In the genomic region with DNA sequence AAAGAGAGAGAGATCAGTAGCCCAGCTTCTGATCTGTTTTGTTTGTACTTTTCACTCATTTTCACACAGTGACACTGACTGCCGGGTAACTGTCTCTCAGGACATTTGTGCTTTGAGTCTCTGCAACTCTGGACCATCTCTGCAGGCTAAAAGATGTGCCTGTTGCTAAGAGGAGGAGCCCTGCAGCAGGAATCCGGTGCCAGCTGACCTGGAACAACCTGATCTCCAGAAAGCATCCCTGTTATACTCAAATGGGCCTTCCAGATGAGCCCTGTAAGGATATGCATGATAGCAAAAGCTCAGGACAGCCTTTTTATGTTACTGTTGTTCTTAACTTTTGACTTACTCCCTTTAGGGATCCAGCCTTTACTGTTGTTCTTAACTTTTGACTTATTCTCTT, we compare ENCODE assay signal across 25 cellular contexts.
"Had no signal": no experiment of that assay in that cellular context is flagged by ENCODE, and none has a peak within 500 bp of the region (broad histone marks: within the 10 kb centered on the region; RNA-seq: fewer than 3 reads in every experiment).

No MANE protein-coding gene starts in this region.

- ATAC-seq: lower lobe of right lung; naive thymus-derived CD8-positive, alpha-beta T cell; right lobe of liver; stimulated activated memory B cell treated with anti-CD40 and anti-IgM and Interleukin-4, amounts not matched to agents 10 μg/mL and 1 μg/mL and 100 μg/mL, for 72 hours; stimulated activated naive CD8-positive, alpha-beta T cell treated with anti-CD3 and anti-CD28 coated beads, Interleukin-15, amount 100 ng/mL, for 72 hours had no signal

- DNase-seq: hypothalamus; immature natural killer cell; kidney; lower lobe of right lung; mammary epithelial cell; mesenchymal stem cell; naive thymus-derived CD8-positive, alpha-beta T cell; nucleus accumbens; pancreas; posterior cingulate gyrus; retina; right lobe of liver; stimulated activated CD4-positive, alpha-beta T cell treated with anti-CD3 and anti-CD28 coated beads, Interleukin-1b, Interleukin-23, amount 100 ng/mL, for 48 hours; stimulated activated CD4-positive, alpha-beta T cell treated with anti-CD3 and anti-CD28 coated beads, Interleukin-2, amount 100 ng/mL, for 48 hours; stimulated activated CD4-positive, alpha-beta T cell treated with anti-CD3 and anti-CD28 coated beads, Interleukin-4, amount 100 ng/mL, for 4 hours; stimulated activated CD8-positive, alpha-beta memory T cell treated with anti-CD3 and anti-CD28 coated beads, Interleukin-4, amount 100 ng/mL, for 48 hours; stimulated activated naive CD4-positive, alpha-beta T cell treated with Interleukin-2 at 50 U/mL for 16 hours; stimulated activated naive CD8-positive, alpha-beta T cell treated with anti-CD3 and anti-CD28 coated beads, Interleukin-15, amount 100 ng/mL, for 72 hours; substantia nigra; uterus had no signal

- H3K36me3 ChIP-seq: lower lobe of right lung, pancreas, prostate gland, right lobe of liver, tibial nerve, uterus had no signal

- FAIRE-seq: islet of Langerhans, kidney, pancreas had no signal

- H3K4me3 ChIP-seq: lower lobe of right lung, pancreas, prostate gland, right lobe of liver, smooth muscle cell, tibial nerve, uterus had no signal

- H3K27me3 ChIP-seq: pancreas, right lobe of liver, tibial nerve, uterus had no signal

- H3K9me3 ChIP-seq: lower lobe of right lung, pancreas, prostate gland, right lobe of liver, uterus had no signal

- H3K27ac ChIP-seq: lower lobe of right lung, pancreas, prostate gland, right lobe of liver, tibial nerve, uterus had no signal

- H3K4me1 ChIP-seq: lower lobe of right lung, pancreas, prostate gland, right lobe of liver, tibial nerve, uterus had no signal
